1 cellular context compared by ENCODE assay signal in the genomic region with DNA sequence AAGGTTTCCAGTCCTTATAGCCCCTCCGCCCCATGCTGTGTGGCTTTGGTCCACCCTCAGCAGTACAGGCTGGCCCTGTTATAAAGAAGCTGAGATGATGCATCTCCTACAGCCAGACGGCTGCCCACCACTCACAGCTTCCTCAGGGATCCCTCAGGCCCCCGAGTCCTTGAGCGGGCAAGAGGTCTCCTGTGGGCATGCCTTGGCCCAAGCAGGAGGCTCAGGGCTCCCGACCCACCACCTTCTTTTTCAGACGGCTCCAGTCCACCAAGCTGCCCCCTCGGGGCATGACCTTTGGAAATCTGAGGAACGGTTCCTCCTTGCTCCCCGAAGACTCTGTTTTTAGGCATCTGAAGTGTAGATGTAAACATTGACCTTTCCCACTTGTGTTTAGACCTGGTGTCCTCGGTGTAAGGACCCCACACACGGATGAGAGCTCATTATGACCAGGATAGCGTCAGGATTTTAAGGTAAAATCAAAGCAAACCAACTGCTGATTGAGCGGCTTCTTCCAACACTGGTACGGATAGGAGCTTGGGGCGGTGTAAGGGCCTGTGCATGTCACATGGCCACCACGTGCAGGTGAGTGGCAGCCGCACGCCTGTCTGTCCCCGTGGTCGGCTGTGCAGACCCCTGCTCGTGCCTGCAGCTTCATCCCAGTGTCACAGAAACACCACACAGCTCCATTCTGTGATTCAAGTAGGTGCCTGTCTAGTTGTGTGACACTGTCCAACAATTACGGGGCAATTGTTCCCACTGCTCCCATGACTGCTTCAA.
TF ChIP-seq lines count a peak whose summit lies in the region.

No MANE protein-coding gene starts in this region.

TF ChIP-seq in SK-N-SH treated with all-trans-retinoic acid at 6 μM for 48 hours, 23 proteins besides CTCF, POLR2A, EP300 and RAD21 (continued from another document):
- TF ChIP-seq, protein P1, sequence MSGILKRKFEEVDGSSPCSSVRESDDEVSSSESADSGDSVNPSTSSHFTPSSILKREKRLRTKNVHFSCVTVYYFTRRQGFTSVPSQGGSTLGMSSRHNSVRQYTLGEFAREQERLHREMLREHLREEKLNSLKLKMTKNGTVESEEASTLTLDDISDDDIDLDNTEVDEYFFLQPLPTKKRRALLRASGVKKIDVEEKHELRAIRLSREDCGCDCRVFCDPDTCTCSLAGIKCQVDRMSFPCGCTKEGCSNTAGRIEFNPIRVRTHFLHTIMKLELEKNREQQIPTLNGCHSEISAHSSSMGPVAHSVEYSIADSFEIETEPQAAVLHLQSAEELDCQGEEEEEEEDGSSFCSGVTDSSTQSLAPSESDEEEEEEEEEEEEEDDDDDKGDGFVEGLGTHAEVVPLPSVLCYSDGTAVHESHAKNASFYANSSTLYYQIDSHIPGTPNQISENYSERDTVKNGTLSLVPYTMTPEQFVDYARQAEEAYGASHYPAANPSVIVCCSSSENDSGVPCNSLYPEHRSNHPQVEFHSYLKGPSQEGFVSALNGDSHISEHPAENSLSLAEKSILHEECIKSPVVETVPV (CRISPR knock-in tag; IDR thresholded peaks at IDR 0.05): no peak
- TF ChIP-seq ESRRG (CRISPR knock-in tag; IDR thresholded peaks at IDR 0.05) (no peak), RARB (CRISPR knock-in tag; IDR thresholded peaks at IDR 0.05) (no peak)
TF ChIP-seq in SK-N-SH treated with all-trans-retinoic acid at 6 μM for 48 hours: peak in this region for 0.
